Comparison of ENCODE assay signal across 13 cellular contexts in the genomic region with DNA sequence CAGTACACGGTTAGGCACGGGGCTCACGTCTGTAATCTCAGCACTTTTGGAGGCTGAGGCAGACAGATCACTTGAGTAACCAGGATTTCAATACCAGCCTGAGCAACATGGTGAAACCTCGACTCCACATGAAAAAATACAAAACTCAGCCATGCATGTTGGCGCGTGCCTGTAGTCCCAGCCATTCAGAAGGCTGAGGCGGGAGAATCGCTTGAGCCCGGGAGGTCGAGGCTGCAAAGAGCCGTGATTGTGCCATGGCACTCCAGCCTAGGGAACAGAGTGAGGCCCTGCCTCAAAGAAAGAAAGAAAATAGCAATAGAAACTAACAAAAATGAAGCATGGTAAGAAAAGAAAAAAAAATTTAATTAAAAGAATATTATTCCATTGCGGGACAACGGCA.
"Had no signal": no experiment of that assay in that cellular context is flagged by ENCODE, and none has a peak within 500 bp of the region (broad histone marks: within the 10 kb centered on the region; RNA-seq: fewer than 3 reads in every experiment).

No MANE protein-coding gene starts in this region.

- DNase-seq: activated B cell treated with CpG ODN at 0.5 μM for 24 hours; activated effector memory CD4-positive, alpha-beta T cell treated with Interleukin-2 at 50 U/mL for 16 hours; central memory CD4-positive, alpha-beta T cell; cortex of kidney; effector CD8-positive, alpha-beta T cell; foreskin melanocyte; head of caudate nucleus; stimulated activated CD4-positive, alpha-beta T cell treated with anti-CD3 and anti-CD28 coated beads, Interleukin-12 subunit alpha, Interleukin-12 subunit beta, amount 100 ng/mL, for 4 hours; stimulated activated naive CD8-positive, alpha-beta T cell treated with anti-CD3 and anti-CD28 coated beads, Interleukin-15, amount 100 ng/mL, for 72 hours; T-cell had no signal

- H3K27ac ChIP-seq: thoracic aorta had no signal

- H3K4me3 Mint-ChIP-seq: activated B cell treated with CpG ODN at 0.5 μM for 24 hours; memory B cell; stimulated activated naive CD8-positive, alpha-beta T cell treated with anti-CD3 and anti-CD28 coated beads, Interleukin-15, amount 100 ng/mL, for 72 hours; T-cell had no signal

- H3K27me3 Mint-ChIP-seq: activated B cell treated with CpG ODN at 0.5 μM for 24 hours; memory B cell; stimulated activated naive CD8-positive, alpha-beta T cell treated with anti-CD3 and anti-CD28 coated beads, Interleukin-15, amount 100 ng/mL, for 72 hours; T-cell had no signal

- ATAC-seq: sciatic nerve; stimulated activated naive CD8-positive, alpha-beta T cell treated with anti-CD3 and anti-CD28 coated beads, Interleukin-15, amount 100 ng/mL, for 72 hours; T-cell had no signal

- H3K27ac Mint-ChIP-seq: activated B cell treated with CpG ODN at 0.5 μM for 24 hours, memory B cell had no signal

- H3K9me3 Mint-ChIP-seq: activated B cell treated with CpG ODN at 0.5 μM for 24 hours, memory B cell had no signal
